ENCODE assay signal across 2 cellular contexts in genomic region chr16:88536971-88537751, GRCh38.
TF ChIP-seq lines count a peak whose summit lies in the region.

No MANE protein-coding gene starts in this region.

TF ChIP-seq in HEK293, 187 proteins besides CTCF, POLR2A, EP300 and RAD21:
- no peak for TF ChIP-seq PRDM2 (tag by site-specific recombination; IDR thresholded peaks at IDR 0.05; ENCODE audit: borderline replicate concordance)
- TF ChIP-seq ZNF501 (tag by site-specific recombination; IDR thresholded peaks at IDR 0.05) = no peak
- TF ChIP-seq ZFHX2 (tag by site-specific recombination; conservative IDR thresholded peaks at IDR 0.05) = no peak
- TF ChIP-seq ZIC2 (tag by site-specific recombination; IDR thresholded peaks at IDR 0.05) = peak; percentile 60
- no peak for TF ChIP-seq ZNF350 (tag by site-specific recombination; IDR thresholded peaks at IDR 0.05)
- TF ChIP-seq SP7 (tag by site-specific recombination; IDR thresholded peaks at IDR 0.05) = no peak
- no peak for TF ChIP-seq ZNF785 (tag by site-specific recombination; IDR thresholded peaks at IDR 0.05)
- no peak for TF ChIP-seq ZNF560 (tag by site-specific recombination; IDR thresholded peaks at IDR 0.05; ENCODE audit: borderline replicate concordance)
- 0 out of 2 replicates have a peak, but pooled peaks have one; percentile 31 for TF ChIP-seq ZNF600 (tag by site-specific recombination; IDR thresholded peaks at IDR 0.05)
- TF ChIP-seq ZNF398 (tag by site-specific recombination; IDR thresholded peaks at IDR 0.05) = peak; percentile 63
- peak; percentile 83 for TF ChIP-seq GLIS1 (tag by site-specific recombination; IDR thresholded peaks at IDR 0.05)
- TF ChIP-seq GLIS2 (tag by site-specific recombination; IDR thresholded peaks at IDR 0.05) = peak; percentile 66
- peak; percentile 46; the same call in 1 of the 2 replicates for TF ChIP-seq PATZ1 (tag by site-specific recombination; IDR thresholded peaks at IDR 0.05)

TF ChIP-seq in K562, 482 proteins besides CTCF, POLR2A, EP300 and RAD21:
- TF ChIP-seq THAP7 (CRISPR knock-in tag; IDR thresholded peaks at IDR 0.05) (no peak), NFIC (IDR thresholded peaks at IDR 0.05) (peak; percentile 84), TRIM24 (IDR thresholded peaks at IDR 0.05) (no peak), POLR2G (IDR thresholded peaks at IDR 0.05; ENCODE audit: low read depth, low read length) (peak; percentile 78), RBM22 (IDR thresholded peaks at IDR 0.05; ENCODE audit: low read depth, low read length, poor library complexity, severe bottlenecking) (peak; percentile 89), TAF15 (IDR thresholded peaks at IDR 0.05; ENCODE audit: low read depth, low read length) (0 out of 2 replicates have a peak, but pooled peaks have one; percentile 25), RBM39 (optimal IDR thresholded peaks at IDR 0.05; ENCODE audit: low read depth, low read length) (no peak), FOXP4 (CRISPR knock-in tag; IDR thresholded peaks at IDR 0.05; ENCODE audit: borderline replicate concordance) (peak; percentile 74; the same call in 1 of the 2 replicates), FOXK1 (CRISPR knock-in tag; IDR thresholded peaks at IDR 0.05; ENCODE audit: borderline replicate concordance) (peak; percentile 74; the same call in 1 of the 2 replicates), NBN (IDR thresholded peaks at IDR 0.05; ENCODE audit: low read depth) (no peak), ZBTB33 (CRISPR knock-in tag; IDR thresholded peaks at IDR 0.05) (peak; percentile 84), HNRNPL (IDR thresholded peaks at IDR 0.05; ENCODE audit: low read depth, low read length) (0 out of 2 replicates have a peak, but pooled peaks have one; percentile 41), E2F5 (CRISPR knock-in tag; IDR thresholded peaks at IDR 0.05) (0 out of 2 replicates have a peak, but pooled peaks have one; percentile 20), ZNF121 (CRISPR knock-in tag; conservative IDR thresholded peaks at IDR 0.05) (0 out of 2 replicates have a peak, but pooled peaks have one; percentile 41)
